ENCODE assay signal across 20 cellular contexts in genomic region chr14:24372701-24373416, GRCh38. TPM values are rescaled to one million over a fixed set of nuclear protein-coding genes. Genes with fewer than 3 reads are reported as not detected.
DNase-seq lines count a peak whose midpoint lies in the region; ATAC-seq, FAIRE-seq and TF ChIP-seq lines count a peak whose summit lies in the region.
"Had no signal": no experiment of that assay in that cellular context is flagged by ENCODE, and none has a peak within 500 bp of the region (broad histone marks: within the 10 kb centered on the region; RNA-seq: fewer than 3 reads in every experiment).

No MANE protein-coding gene starts in this region.

- DNase-seq in K562 (ENCODE audit: extremely low read depth in 1 of 4, low spot score in 3 of 4) (no peak), right cardiac atrium (peak; percentile 66 to 85 (median 76)), islet precursor cell (no peak), T-cell (no peak), AML-193 (lab: John Stamatoyannopoulos, UW) (no peak)
- no peak for DNase-seq in stimulated activated CD4-positive, alpha-beta T cell treated with anti-CD3 and anti-CD28 coated beads, Interleukin-15, amount 100 ng/mL, for 24 hours
- DNase-seq: activated B cell treated with CpG ODN at 0.5 μM for 24 hours; activated CD8-positive, alpha-beta memory T cell treated with anti-CD3 and anti-CD28 coated beads for 24 hours; activated effector memory CD4-positive, alpha-beta T cell treated with Interleukin-2 at 50 U/mL for 16 hours; DMS79; esophagus squamous epithelium; GOT3; NCI-H1092 treated with DMSO at 0.1 percent for 48 hours; Peyer's patch had no signal

- peaks cover 7 to 11% (median 10%) of the 10 kb centered on the region in 3 donors for H3K4me1 Mint-ChIP-seq in T-cell

- no peaks in the 10 kb centered on the region for H4K20me1 ChIP-seq in K562 (replicated peaks; ENCODE audit: control insufficient read depth, insufficient read depth, low read length)

- no peak for FAIRE-seq in K562 (lab: Jason Lieb, UNC)

- H3K79me2 ChIP-seq in ACC112 (ENCODE audit: control insufficient read depth, insufficient read depth, low read length, unreplicated experiment) (peaks cover 6% of the 10 kb centered on the region), K562 (ENCODE audit: control insufficient read depth, insufficient read depth, low read length) (no peaks in the 10 kb centered on the region)
- H3K79me2 ChIP-seq: parathyroid adenoma had no signal

- no peak overlapping the region for H2AFZ ChIP-seq in ACC112 (ENCODE audit: low read length, unreplicated experiment)
- H2AFZ ChIP-seq in K562 (ENCODE audit: low read depth, low read length) = no peak overlapping the region; the same call in 1 of the 2 replicates
- H2AFZ ChIP-seq: parathyroid adenoma had no signal

- no peak overlapping the region for H3K9ac ChIP-seq in K562 (ENCODE audit: insufficient read depth in 1 of 2, low read depth in 2 of 2, low read length in 2 of 2)
- H3K9ac ChIP-seq: parathyroid adenoma had no signal

- H3K9me3 Mint-ChIP-seq in T-cell = no peaks in the 10 kb centered on the region
- H3K9me3 Mint-ChIP-seq: activated B cell treated with CpG ODN at 0.5 μM for 24 hours; T-helper 1 cell treated with Interleukin-12 subunit alpha and Interleukin-12 subunit beta and Interleukin-4 antibody, amounts not matched to agents 30 μg/mL and 1 μg/mL, for 36 hours had no signal

- H3K27me3 ChIP-seq in ACC112 (ENCODE audit: insufficient read depth, low read length) = no peaks in the 10 kb centered on the region
- H3K27me3 ChIP-seq in K562 (ENCODE audit: control insufficient read depth in 2 of 2, insufficient read depth in 2 of 2, low read length in 2 of 2) = no peaks in the 10 kb centered on the region
- H3K27me3 ChIP-seq in right cardiac atrium (ENCODE audit: control insufficient read depth, insufficient read depth) = no peaks in the 10 kb centered on the region
- H3K27me3 ChIP-seq: ascending aorta, Peyer's patch had no signal

- H3K27ac Mint-ChIP-seq in T-cell = no peak overlapping the region
- H3K27ac Mint-ChIP-seq: activated B cell treated with CpG ODN at 0.5 μM for 24 hours; T-helper 1 cell treated with Interleukin-12 subunit alpha and Interleukin-12 subunit beta and Interleukin-4 antibody, amounts not matched to agents 30 μg/mL and 1 μg/mL, for 36 hours had no signal

- POLR2A ChIA-PET in HEK293 (lab: Yijun Ruan, JAX) (interaction anchor here (0.5 to 3.3 kb wide), 2 partner anchors 12 to 58 kb away, joined by 3 to 22 read pairs; partner anchors contain the start of genes CBLN3 and KHNYN), K562 (lab: Yijun Ruan, JAX) (no interaction called here), T-cell (lab: Charles Lee) (no interaction called here)

- CTCF ChIA-PET in HEK293 (lab: Yijun Ruan, JAX) (interaction anchor here (1.1 to 4.3 kb wide), 4 partner anchors 39 to 65 kb away, joined by 4 to 29 read pairs (median 6); partner anchors contain the start of genes CBLN3, CIDEB and KHNYN), K562 (lab: Yijun Ruan, JAX; ENCODE audit: low intra/inter-chr PET ratio) (no interaction called here), T-cell (lab: Charles Lee) (interaction anchor here in 1 of 2 donors (0.6 kb wide), 1 partner anchor 58 kb away, joined by 3 read pairs; no protein-coding TSS in a partner anchor)

- peak overlapping the region; percentile 28; the same call in 1 of the 2 replicates for H3K27ac ChIP-seq in ACC112 (ENCODE audit: low read depth, low read length)
- peak overlapping the region; percentile 50; the same call in 1 of the 2 replicates for H3K27ac ChIP-seq in HEK293 (ENCODE audit: extremely low read depth, low read depth, low read length)
- H3K27ac ChIP-seq in K562 (ENCODE audit: extremely low read depth, low read depth, low read length) = no peak overlapping the region
- no peak overlapping the region for H3K27ac ChIP-seq in right cardiac atrium (ENCODE audit: low read length)
- H3K27ac ChIP-seq: ascending aorta, parathyroid adenoma, Peyer's patch had no signal

- TF ChIP-seq EP300 in K562 (IDR thresholded peaks at IDR 0.05; ENCODE audit: low read length) = no peak

- H3K4me3 ChIP-seq in ACC112 (ENCODE audit: low read depth, low read length) (no peak overlapping the region), HEK293 (ENCODE audit: low read depth, low read length) (no peak overlapping the region), K562 (no peak overlapping the region), right cardiac atrium (ENCODE audit: low read length) (no peak overlapping the region)
- H3K4me3 ChIP-seq: ascending aorta, esophagus squamous epithelium, Peyer's patch had no signal

- H3K9me3 ChIP-seq in HEK293 (ENCODE audit: control insufficient read depth, insufficient read depth, low read depth, low read length) = no peaks in the 10 kb centered on the region
- no peaks in the 10 kb centered on the region for H3K9me3 ChIP-seq in K562 (replicated peaks; ENCODE audit: control insufficient read depth, insufficient read depth, low read depth, low read length)
- no peaks in the 10 kb centered on the region for H3K9me3 ChIP-seq in right cardiac atrium (ENCODE audit: control insufficient read depth, low read length)
- H3K9me3 ChIP-seq: ascending aorta, esophagus squamous epithelium, Peyer's patch had no signal

- peaks cover 33% of the 10 kb centered on the region for H3K4me1 ChIP-seq in ACC112 (ENCODE audit: control insufficient read depth, insufficient read depth, low read length, unreplicated experiment)
- peaks cover 18% of the 10 kb centered on the region for H3K4me1 ChIP-seq in HEK293 (ENCODE audit: control insufficient read depth, insufficient read depth, low read length)
- H3K4me1 ChIP-seq in K562 (replicated peaks in 1 of 2; ENCODE audit: control insufficient read depth in 2 of 2, insufficient read depth in 2 of 2, low read length in 2 of 2) = peaks cover 13 to 42% of the 10 kb centered on the region in 2 experiments
- H3K4me1 ChIP-seq in right cardiac atrium (ENCODE audit: control insufficient read depth, insufficient read depth, low read length) = peaks cover 5% of the 10 kb centered on the region

- peaks cover 5 to 26% of the 10 kb centered on the region in 2 donors for H3K27me3 Mint-ChIP-seq in T-cell
- H3K27me3 Mint-ChIP-seq: B cell had no signal

- peaks cover 8% of the 10 kb centered on the region; the same call in 1 of the 2 replicates for H3K36me3 ChIP-seq in ACC112 (ENCODE audit: insufficient read depth, low read length)
- H3K36me3 ChIP-seq in HEK293 (ENCODE audit: control insufficient read depth in 2 of 2, insufficient read depth in 1 of 2, low read length in 2 of 2) = peaks cover 0 to 76% of the 10 kb centered on the region in 2 experiments; a peak in 2 of 3 replicates
- H3K36me3 ChIP-seq in K562 (ENCODE audit: control insufficient read depth, insufficient read depth, low read length) = no peaks in the 10 kb centered on the region
- H3K36me3 ChIP-seq: Peyer's patch had no signal

- H3K4me3 Mint-ChIP-seq in T-cell = no peak overlapping the region
- H3K4me3 Mint-ChIP-seq: activated B cell treated with CpG ODN at 0.5 μM for 24 hours; B cell; T-helper 1 cell treated with Interleukin-12 subunit alpha and Interleukin-12 subunit beta and Interleukin-4 antibody, amounts not matched to agents 30 μg/mL and 1 μg/mL, for 36 hours had no signal

- no peaks in the 10 kb centered on the region for H3K36me3 Mint-ChIP-seq in T-cell

- ATAC-seq in K562 (no peak), right cardiac atrium (no peak), T-cell (replicated peaks in 1 of 4) (no peak)

- TF ChIP-seq CTCF in HEK293 (tag by site-specific recombination; IDR thresholded peaks at IDR 0.05) (no peak), K562 (IDR thresholded peaks at IDR 0.05 in 2 of 3, conservative IDR thresholded peaks at IDR 0.05 in 1 of 3; ENCODE audit: insufficient read depth in 2 of 3, low read depth in 1 of 3, low read length in 3 of 3) (no peak)

- no peak for TF ChIP-seq POLR2A in K562 (conservative IDR thresholded peaks at IDR 0.05)

- no peaks in the 10 kb centered on the region for H3K9me1 ChIP-seq in K562 (ENCODE audit: control insufficient read depth, insufficient read depth, low read length)

- no TSS peak for BruUV-seq in K562 (replicated peaks; lab: Mats Ljungman, UMichigan)

- no peak overlapping the region for H3K4me2 ChIP-seq in K562 (ENCODE audit: insufficient read depth, low read length)

- WGBS in K562 (ENCODE audit: insufficient coverage, low coverage, missing lambda C conversion rate) = 47% methylated on average over 7 of the region's 12 CpGs
- 70% methylated on average over 12 of the region's 12 CpGs for WGBS in right cardiac atrium

- intact Hi-C loops in K562 (cut with micrococcal nuclease) = no loop called here
- intact Hi-C loops in right cardiac atrium (cut with DNase I) = no loop called here

- in situ Hi-C loops in K562 (cut with MboI) = no loop called here

- TF ChIP-seq RAD21 in K562 (CRISPR knock-in tag; conservative IDR thresholded peaks at IDR 0.05 in 1 of 2, IDR thresholded peaks at IDR 0.05 in 1 of 2) = no peak

RNA-seq across cellular contexts. Expression of gene NFATC4, which starts 4.9 kb away (rescaled TPM):
- total RNA-seq in K562 (2011; cell fraction: chromatin; rRNA removed; ENCODE audit: low replicate concordance) = 26.5 and 55.3 TPM in 2 replicates
- total RNA-seq in K562 (2011; cell fraction: nucleolus; rRNA removed) = 25.3 and 27.3 TPM in 2 replicates
- total RNA-seq in K562 (2011; cell fraction: nucleoplasm; rRNA removed) = 25.2 and 31.9 TPM in 2 replicates
- 0.54 and 2.4 TPM in 2 replicates for total RNA-seq in K562 (2014; rRNA removed)
- total RNA-seq in K562 (2014; rRNA removed; fragmentation: Illumina TruSeq; extraction: Trizol) = 0.25 and 0.51 TPM in 2 replicates
- total RNA-seq in K562 (2015; rRNA removed; fragmentation: Illumina TruSeq; extraction: Trizol) = 0.40 and 0.49 TPM in 2 replicates
- total RNA-seq in K562 (2021) = 2.2 and 3.7 TPM in 2 replicates
- polyA plus RNA-seq in K562 (2011; rRNA removed) = 3.8 and 9.9 TPM in 2 replicates
- 4.9 and 5.2 TPM in 2 replicates for polyA plus RNA-seq in K562 (2011; cell fraction: cytosol; rRNA removed)
- polyA plus RNA-seq in K562 (2011; cell fraction: nucleus; rRNA removed) = 131 and 146 TPM in 2 replicates
- polyA plus RNA-seq in K562 (2012) = 1.1 and 1.8 TPM in 2 replicates
- polyA plus RNA-seq in K562 (2014; fragmentation: Illumina TruSeq; extraction: Trizol) = 1.0 and 1.1 TPM in 2 replicates
- polyA plus RNA-seq in K562 (2014; fragmentation: Nextera tagmentation; extraction: Ambion mirVana) = under 1 TPM in 1 of 2 experiments, not detected in 1; 0.32 TPM
- 1.9 and 2.5 TPM in 2 replicates for polyA plus RNA-seq in K562 (2014; rRNA removed)
- 2.1 and 2.8 TPM in 2 replicates for polyA minus RNA-seq in K562 (2011; rRNA and poly(A)+ RNA removed)
- polyA minus RNA-seq in K562 (2011; cell fraction: cytosol; rRNA and poly(A)+ RNA removed) = 2.1 TPM in 2 replicates
- polyA minus RNA-seq in K562 (2011; cell fraction: nucleus; rRNA and poly(A)+ RNA removed) = 8.3 and 11.6 TPM in 2 replicates
- 10 to 100 TPM; 15.7 to 40.0 (median 31.0) TPM for total RNA-seq in right cardiac atrium
- polyA plus RNA-seq in right cardiac atrium = 25.8 TPM
- under 1 TPM in 4 of 5 donors, not detected in 1; 0.16 to 0.82 (median 0.39) TPM for total RNA-seq in T-cell

RNA-seq across cellular contexts. Expression of gene NYNRIN, which starts 25.9 kb away (rescaled TPM):
- 1.0 and 5.0 TPM in 2 replicates for total RNA-seq in K562 (2011; cell fraction: chromatin; rRNA removed; ENCODE audit: low replicate concordance)
- total RNA-seq in K562 (2011; cell fraction: nucleolus; rRNA removed) = 2.6 and 5.3 TPM in 2 replicates
- 2.0 and 2.1 TPM in 2 replicates for total RNA-seq in K562 (2011; cell fraction: nucleoplasm; rRNA removed)
- total RNA-seq in K562 (2014; rRNA removed) (0.37 and 0.54 TPM in 2 replicates), K562 (2014; rRNA removed; fragmentation: Illumina TruSeq; extraction: Trizol) (0.22 TPM in 2 replicates), K562 (2015; rRNA removed; fragmentation: Illumina TruSeq; extraction: Trizol) (0.14 and 0.23 TPM in 2 replicates), K562 (2021) (1.2 and 1.9 TPM in 2 replicates), right cardiac atrium (10 to 100 TPM in 2 of 4 donors, 1 to 10 TPM in 2; 9.3 to 12.0 (median 10.5) TPM), T-cell (under 1 TPM; 0.28 to 0.95 (median 0.61) TPM)
- polyA plus RNA-seq in K562 (2011; rRNA removed) (1.2 TPM in 2 replicates), K562 (2014; fragmentation: Illumina TruSeq; extraction: Trizol) (0.58 and 0.61 TPM in 2 replicates), K562 (2014; fragmentation: Nextera tagmentation; extraction: Ambion mirVana) (under 1 TPM; 0.04 to 0.06 TPM), K562 (2014; rRNA removed) (0.28 and 0.47 TPM in 2 replicates), right cardiac atrium (5.1 TPM)
- 0.78 and 1.7 TPM in 2 replicates for polyA plus RNA-seq in K562 (2011; cell fraction: cytosol; rRNA removed)
- 2.2 and 4.2 TPM in 2 replicates for polyA plus RNA-seq in K562 (2011; cell fraction: nucleus; rRNA removed)
- polyA plus RNA-seq in K562 (2012) = 0.68 and 0.72 TPM in 2 replicates
- 1.5 and 2.9 TPM in 2 replicates for polyA minus RNA-seq in K562 (2011; rRNA and poly(A)+ RNA removed)
- 2.5 and 3.9 TPM in 2 replicates for polyA minus RNA-seq in K562 (2011; cell fraction: cytosol; rRNA and poly(A)+ RNA removed)
- polyA minus RNA-seq in K562 (2011; cell fraction: nucleus; rRNA and poly(A)+ RNA removed) = 2.6 and 3.5 TPM in 2 replicates

RNA-seq across cellular contexts. Expression of gene RIPK3, which starts 33.1 kb away (rescaled TPM):
- 1.1 and 1.6 TPM in 2 replicates for total RNA-seq in K562 (2011; cell fraction: chromatin; rRNA removed; ENCODE audit: low replicate concordance)
- 0.83 and 1.3 TPM in 2 replicates for total RNA-seq in K562 (2011; cell fraction: nucleolus; rRNA removed)
- 0.84 and 1.5 TPM in 2 replicates for total RNA-seq in K562 (2011; cell fraction: nucleoplasm; rRNA removed)
- 0.27 TPM in 1 of 2 replicates, not detected in the other for total RNA-seq in K562 (2014; rRNA removed)
- 0.29 TPM in 1 of 2 replicates, not detected in the other for total RNA-seq in K562 (2014; rRNA removed; fragmentation: Illumina TruSeq; extraction: Trizol)
- 0.23 and 0.43 TPM in 2 replicates for total RNA-seq in K562 (2015; rRNA removed; fragmentation: Illumina TruSeq; extraction: Trizol)
- total RNA-seq in K562 (2021) = 0.31 and 0.40 TPM in 2 replicates
- 0.08 and 0.27 TPM in 2 replicates for polyA plus RNA-seq in K562 (2011; rRNA removed)
- polyA plus RNA-seq in K562 (2011; cell fraction: cytosol; rRNA removed) = 0.16 TPM in 1 of 2 replicates, not detected in the other
- polyA plus RNA-seq in K562 (2011; cell fraction: nucleus; rRNA removed) = 0.66 and 0.82 TPM in 2 replicates
- 0.16 and 0.26 TPM in 2 replicates for polyA plus RNA-seq in K562 (2012)
- polyA plus RNA-seq in K562 (2014; fragmentation: Illumina TruSeq; extraction: Trizol) = 0.14 TPM in 1 of 2 replicates, not detected in the other
- polyA plus RNA-seq in K562 (2014; fragmentation: Nextera tagmentation; extraction: Ambion mirVana) = under 1 TPM in 1 of 2 experiments, not detected in 1; 0.03 TPM
- polyA plus RNA-seq in K562 (2014; rRNA removed) = 0.61 TPM in 1 of 2 replicates, not detected in the other
- polyA minus RNA-seq in K562 (2011; rRNA and poly(A)+ RNA removed) = not detected in 2 replicates
- not detected in 2 replicates for polyA minus RNA-seq in K562 (2011; cell fraction: cytosol; rRNA and poly(A)+ RNA removed)
- 0.44 TPM in 1 of 2 replicates, not detected in the other for polyA minus RNA-seq in K562 (2011; cell fraction: nucleus; rRNA and poly(A)+ RNA removed)
- total RNA-seq in right cardiac atrium = 1 to 10 TPM; 2.9 to 7.0 (median 6.4) TPM
- polyA plus RNA-seq in right cardiac atrium = 3.8 TPM
- 10 to 100 TPM; 26.2 to 68.3 (median 59.2) TPM for total RNA-seq in T-cell

RNA-seq across cellular contexts. Expression of gene ADCY4, which starts 38.0 kb away (rescaled TPM):
- 1.2 and 6.2 TPM in 2 replicates for total RNA-seq in K562 (2011; cell fraction: chromatin; rRNA removed; ENCODE audit: low replicate concordance)
- 2.2 and 4.5 TPM in 2 replicates for total RNA-seq in K562 (2011; cell fraction: nucleolus; rRNA removed)
- 2.3 and 2.6 TPM in 2 replicates for total RNA-seq in K562 (2011; cell fraction: nucleoplasm; rRNA removed)
- total RNA-seq in K562 (2014; rRNA removed) (0.09 TPM in 1 of 2 replicates, not detected in the other), K562 (2014; rRNA removed; fragmentation: Illumina TruSeq; extraction: Trizol) (0.18 TPM in 1 of 2 replicates, not detected in the other), K562 (2015; rRNA removed; fragmentation: Illumina TruSeq; extraction: Trizol) (not detected in 2 replicates), K562 (2021) (0.07 and 0.31 TPM in 2 replicates), right cardiac atrium (10 to 100 TPM; 24.1 to 45.3 (median 32.8) TPM), T-cell (10 to 100 TPM in 1 of 5 donors, 1 to 10 TPM in 4; 7.8 to 10.4 (median 8.5) TPM)
- polyA plus RNA-seq in K562 (2011; rRNA removed) (0.21 and 0.39 TPM in 2 replicates), K562 (2014; fragmentation: Illumina TruSeq; extraction: Trizol) (0.04 and 0.06 TPM in 2 replicates), K562 (2014; fragmentation: Nextera tagmentation; extraction: Ambion mirVana) (under 1 TPM in 1 of 2 experiments, not detected in 1; 0.04 TPM), K562 (2014; rRNA removed) (0.15 and 0.47 TPM in 2 replicates), right cardiac atrium (33.4 TPM)
- 0.21 and 0.25 TPM in 2 replicates for polyA plus RNA-seq in K562 (2011; cell fraction: cytosol; rRNA removed)
- polyA plus RNA-seq in K562 (2011; cell fraction: nucleus; rRNA removed) = 4.5 and 4.7 TPM in 2 replicates
- polyA plus RNA-seq in K562 (2012) = 0.31 and 1.1 TPM in 2 replicates
- 0.15 and 0.39 TPM in 2 replicates for polyA minus RNA-seq in K562 (2011; rRNA and poly(A)+ RNA removed)
- not detected in 2 replicates for polyA minus RNA-seq in K562 (2011; cell fraction: cytosol; rRNA and poly(A)+ RNA removed)
- polyA minus RNA-seq in K562 (2011; cell fraction: nucleus; rRNA and poly(A)+ RNA removed) = 0.89 and 3.0 TPM in 2 replicates

RNA-seq across cellular contexts. Expression of gene CBLN3, which starts 56.6 kb away (rescaled TPM):
- 1.5 and 2.4 TPM in 2 replicates for total RNA-seq in K562 (2011; cell fraction: chromatin; rRNA removed; ENCODE audit: low replicate concordance)
- total RNA-seq in K562 (2011; cell fraction: nucleolus; rRNA removed) = 0.67 and 0.92 TPM in 2 replicates
- 0.95 and 1.1 TPM in 2 replicates for total RNA-seq in K562 (2011; cell fraction: nucleoplasm; rRNA removed)
- total RNA-seq in K562 (2014; rRNA removed) (0.05 and 0.20 TPM in 2 replicates), K562 (2014; rRNA removed; fragmentation: Illumina TruSeq; extraction: Trizol) (0.10 and 0.11 TPM in 2 replicates), K562 (2015; rRNA removed; fragmentation: Illumina TruSeq; extraction: Trizol) (0.19 and 0.25 TPM in 2 replicates), K562 (2021) (0.44 and 0.67 TPM in 2 replicates), right cardiac atrium (1 to 10 TPM; 1.6 to 3.1 (median 2.7) TPM), T-cell (10 to 100 TPM in 1 of 5 donors, 1 to 10 TPM in 4; 3.9 to 13.5 (median 5.0) TPM)
- polyA plus RNA-seq in K562 (2011; rRNA removed) (0.59 and 0.66 TPM in 2 replicates), K562 (2014; fragmentation: Illumina TruSeq; extraction: Trizol) (0.30 and 0.32 TPM in 2 replicates), K562 (2014; fragmentation: Nextera tagmentation; extraction: Ambion mirVana) (under 1 TPM in 1 of 2 experiments, not detected in 1; 0.06 TPM), K562 (2014; rRNA removed) (0.05 and 0.27 TPM in 2 replicates), right cardiac atrium (1.3 TPM)
- polyA plus RNA-seq in K562 (2011; cell fraction: cytosol; rRNA removed) = 0.53 and 0.57 TPM in 2 replicates
- 2.5 and 3.6 TPM in 2 replicates for polyA plus RNA-seq in K562 (2011; cell fraction: nucleus; rRNA removed)
- polyA plus RNA-seq in K562 (2012) = 0.74 and 0.96 TPM in 2 replicates
- 0.09 and 0.28 TPM in 2 replicates for polyA minus RNA-seq in K562 (2011; rRNA and poly(A)+ RNA removed)
- polyA minus RNA-seq in K562 (2011; cell fraction: cytosol; rRNA and poly(A)+ RNA removed) = 2.2 TPM in 1 of 2 replicates, not detected in the other
- 0.27 and 0.56 TPM in 2 replicates for polyA minus RNA-seq in K562 (2011; cell fraction: nucleus; rRNA and poly(A)+ RNA removed)

Comparison
In these comparisons a context has a peak if more than half of its experiments do, and no peak if none do; other contexts are left out.
1. H3K27ac ChIP-seq: peak in ACC112 (single experiment) and HEK293 (single experiment); none in K562 (single experiment) and right cardiac atrium (single experiment).
2. DNase-seq: peak in right cardiac atrium (3 of 3); none in K562 (0 of 4), islet precursor cell (single experiment), stimulated activated CD4-positive, alpha-beta T cell treated with anti-CD3 and anti-CD28 coated beads, Interleukin-15, amount 100 ng/mL, for 24 hours (single experiment), T-cell (0 of 34) and AML-193 (0 of 2).